8 cellular contexts compared by ENCODE assay signal in genomic region chr1:155504207-155504606, GRCh38. TPM values are rescaled to one million over a fixed set of nuclear protein-coding genes. Genes with fewer than 3 reads are reported as not detected.
DNase-seq lines count a peak whose midpoint lies in the region; ATAC-seq, FAIRE-seq and TF ChIP-seq lines count a peak whose summit lies in the region.

No MANE protein-coding gene starts in this region.

- TF ChIP-seq POLR2A in GM12892 (IDR thresholded peaks at IDR 0.05; ENCODE audit: low read depth, low read length) = no peak

- H3K27me3 Mint-ChIP-seq in nephron (ENCODE audit: low read depth) = no peaks in the 10 kb centered on the region

- intact Hi-C loops in dorsolateral prefrontal cortex (cut with DNase I) = loop anchor here in 1 of 2 donors (5.0 kb wide), 1 partner anchor 177 kb away; no protein-coding TSS in a partner anchor

- no peak overlapping the region for H3K4me3 Mint-ChIP-seq in nephron

- TF ChIP-seq CTCF in dorsolateral prefrontal cortex (IDR thresholded peaks at IDR 0.05 in 54 of 56, conservative IDR thresholded peaks at IDR 0.05 in 2 of 56; ENCODE audit: low read depth in 1 of 56, partially characterized antibody in 56 of 56) (peak in 52 of 56 donors; percentile 10 to 71 (median 46)), nephron (IDR thresholded peaks at IDR 0.05; ENCODE audit: unreplicated experiment in 3 of 3) (peak in 2 of 3 experiments; percentile 17 to 26)

- H3K4me1 Mint-ChIP-seq in nephron = peaks cover 23% of the 10 kb centered on the region

- no peaks in the 10 kb centered on the region for H3K27me3 ChIP-seq in dorsolateral prefrontal cortex

- H3K4me3 ChIP-seq in dorsolateral prefrontal cortex = no peak overlapping the region

- FAIRE-seq in GM12892 (lab: Jason Lieb, UNC) = no peak

- H3K9me3 Mint-ChIP-seq in nephron = no peaks in the 10 kb centered on the region

- ATAC-seq in GM19023 (IDR thresholded peaks at IDR 0.05; ENCODE audit: unreplicated experiment) = no peak

- H3K27ac Mint-ChIP-seq in nephron = no peak overlapping the region

- H3K27ac ChIP-seq in dorsolateral prefrontal cortex = peak overlapping the region in 1 of 59 donors; percentile 11

- DNase-seq in NCI-H345 (lab: John Stamatoyannopoulos, UW) (peak; percentile 8), NCI-H345 treated with DMSO at 0.1 percent for 48 hours (lab: John Stamatoyannopoulos, UW; ENCODE audit: unreplicated experiment) (no peak), NCI-H446 treated with DMSO at 0.1 percent for 48 hours (lab: John Stamatoyannopoulos, UW) (peak; percentile 22), dorsolateral prefrontal cortex (no peak), GM12892 (ENCODE audit: insufficient read length) (no peak), LoVo (ENCODE audit: low spot score) (no peak)

- H3K36me3 Mint-ChIP-seq in nephron (ENCODE audit: low read depth) = peaks cover 12% of the 10 kb centered on the region

RNA-seq across cellular contexts. Expression of gene ASH1L, which starts 58.4 kb away (rescaled TPM):
- 100 to 1,000 TPM in 119 of 120 experiments, 10 to 100 TPM in 1; 98.7 to 145 (median 120) TPM for total RNA-seq in dorsolateral prefrontal cortex
- polyA plus RNA-seq in GM12892 (2012; ENCODE audit: missing spikeins) = 15.1 TPM

Comparison
In these comparisons a context has a peak if more than half of its experiments do, and no peak if none do; other contexts are left out.
1. DNase-seq: peak in NCI-H345 (single experiment) and NCI-H446 treated with DMSO at 0.1 percent for 48 hours (single experiment); none in NCI-H345 treated with DMSO at 0.1 percent for 48 hours (single experiment), dorsolateral prefrontal cortex (0 of 10), GM12892 (single experiment) and LoVo (single experiment).